In genomic region chr2:70706026-70706795, GRCh38 we compare ENCODE assay signal across 26 cellular contexts.
"Had no signal": no experiment of that assay in that cellular context is flagged by ENCODE, and none has a peak within 500 bp of the region (broad histone marks: within the 10 kb centered on the region; RNA-seq: fewer than 3 reads in every experiment).

No MANE protein-coding gene starts in this region.

- H3K27me3 Mint-ChIP-seq: activated B cell treated with CpG ODN at 0.5 μM for 24 hours; activated CD4-positive, alpha-beta memory T cell treated with anti-CD3 and anti-CD28 coated beads for 36 hours; activated naive CD8-positive, alpha-beta T cell treated with anti-CD3 and anti-CD28 coated beads, Interleukin-2, amount 50 U/mL, for 24 hours; stimulated activated naive CD8-positive, alpha-beta T cell treated with anti-CD3 and anti-CD28 coated beads, Interleukin-15, amount 100 ng/mL, for 72 hours; type B pancreatic cell had no signal

- H3K36me3 Mint-ChIP-seq: activated CD4-positive, alpha-beta memory T cell treated with anti-CD3 and anti-CD28 coated beads for 36 hours; stimulated activated effector memory CD8-positive, alpha-beta T cell treated with anti-CD3 and anti-CD28 coated beads, Interleukin-12 subunit alpha, Interleukin-12 subunit beta, amount 100 ng/mL, for 72 hours; type B pancreatic cell had no signal

- H3K4me3 Mint-ChIP-seq: activated B cell treated with CpG ODN at 0.5 μM for 24 hours; activated CD4-positive, alpha-beta memory T cell treated with anti-CD3 and anti-CD28 coated beads for 36 hours; activated naive CD8-positive, alpha-beta T cell treated with anti-CD3 and anti-CD28 coated beads, Interleukin-2, amount 50 U/mL, for 24 hours; dendritic cell treated with granulocyte-macrophage colony-stimulating factor and Interleukin-4, amounts not matched to agents 40 ng/mL and 50 ng/mL, for 4 days; naive thymus-derived CD4-positive, alpha-beta T cell; stimulated activated effector memory CD8-positive, alpha-beta T cell treated with anti-CD3 and anti-CD28 coated beads, Interleukin-12 subunit alpha, Interleukin-12 subunit beta, amount 100 ng/mL, for 72 hours; stimulated activated naive CD8-positive, alpha-beta T cell treated with anti-CD3 and anti-CD28 coated beads, Interleukin-15, amount 100 ng/mL, for 72 hours; type B pancreatic cell had no signal

- H3K27ac ChIP-seq: esophagus muscularis mucosa, foreskin keratinocyte, heart right ventricle, ovary, vagina had no signal

- ATAC-seq: activated naive CD8-positive, alpha-beta T cell treated with anti-CD3 and anti-CD28 coated beads, Interleukin-2, amount 50 U/mL, for 24 hours; foreskin keratinocyte; naive thymus-derived CD4-positive, alpha-beta T cell; sciatic nerve; stimulated activated effector memory CD8-positive, alpha-beta T cell treated with anti-CD3 and anti-CD28 coated beads, Interleukin-12 subunit alpha, Interleukin-12 subunit beta, amount 100 ng/mL, for 72 hours; stimulated activated naive CD8-positive, alpha-beta T cell treated with anti-CD3 and anti-CD28 coated beads, Interleukin-15, amount 100 ng/mL, for 72 hours had no signal

- H3K9me3 ChIP-seq: esophagus muscularis mucosa, heart right ventricle, ovary, vagina had no signal

- H3K9me3 Mint-ChIP-seq: activated B cell treated with CpG ODN at 0.5 μM for 24 hours; activated CD4-positive, alpha-beta memory T cell treated with anti-CD3 and anti-CD28 coated beads for 36 hours; activated naive CD8-positive, alpha-beta T cell treated with anti-CD3 and anti-CD28 coated beads, Interleukin-2, amount 50 U/mL, for 24 hours; dendritic cell treated with granulocyte-macrophage colony-stimulating factor and Interleukin-4, amounts not matched to agents 40 ng/mL and 50 ng/mL, for 4 days; naive thymus-derived CD4-positive, alpha-beta T cell; stimulated activated effector memory CD8-positive, alpha-beta T cell treated with anti-CD3 and anti-CD28 coated beads, Interleukin-12 subunit alpha, Interleukin-12 subunit beta, amount 100 ng/mL, for 72 hours; stimulated activated naive CD8-positive, alpha-beta T cell treated with anti-CD3 and anti-CD28 coated beads, Interleukin-15, amount 100 ng/mL, for 72 hours; type B pancreatic cell had no signal

- H3K36me3 ChIP-seq: esophagus muscularis mucosa, heart right ventricle, ovary, vagina had no signal

- H3K27ac Mint-ChIP-seq: activated B cell treated with CpG ODN at 0.5 μM for 24 hours; activated CD4-positive, alpha-beta memory T cell treated with anti-CD3 and anti-CD28 coated beads for 36 hours; activated naive CD8-positive, alpha-beta T cell treated with anti-CD3 and anti-CD28 coated beads, Interleukin-2, amount 50 U/mL, for 24 hours; dendritic cell treated with granulocyte-macrophage colony-stimulating factor and Interleukin-4, amounts not matched to agents 40 ng/mL and 50 ng/mL, for 4 days; naive thymus-derived CD4-positive, alpha-beta T cell; progenitor cell of endocrine pancreas; stimulated activated effector memory CD8-positive, alpha-beta T cell treated with anti-CD3 and anti-CD28 coated beads, Interleukin-12 subunit alpha, Interleukin-12 subunit beta, amount 100 ng/mL, for 72 hours; type B pancreatic cell had no signal

- H3K27me3 ChIP-seq: esophagus muscularis mucosa, heart right ventricle, ovary, vagina had no signal

- H3K4me1 ChIP-seq: foreskin keratinocyte, vagina had no signal

- H3K4me1 Mint-ChIP-seq: activated B cell treated with CpG ODN at 0.5 μM for 24 hours; naive thymus-derived CD4-positive, alpha-beta T cell; stimulated activated effector memory CD8-positive, alpha-beta T cell treated with anti-CD3 and anti-CD28 coated beads, Interleukin-12 subunit alpha, Interleukin-12 subunit beta, amount 100 ng/mL, for 72 hours had no signal

- DNase-seq: activated B cell treated with CpG ODN at 0.5 μM for 24 hours; activated CD4-positive, alpha-beta memory T cell treated with anti-CD3 and anti-CD28 coated beads for 36 hours; activated CD4-positive, alpha-beta T cell treated with anti-CD3 and anti-CD28 coated beads for 4 hours; activated gamma-delta T cell; activated naive CD4-positive, alpha-beta T cell treated with anti-CD3 and anti-CD28 coated beads, Interleukin-2, amount 50 U/mL, for 16 hours; activated naive CD8-positive, alpha-beta T cell treated with anti-CD3 and anti-CD28 coated beads, Interleukin-2, amount 50 U/mL, for 24 hours; activated T-cell treated with anti-CD3 and anti-CD28 coated beads for 4 hours; amygdala; caudate nucleus; foreskin keratinocyte; heart right ventricle; midbrain; ovary; small intestine; stimulated activated CD4-positive, alpha-beta T cell treated with anti-CD3 and anti-CD28 coated beads, Interleukin-4, amount 100 ng/mL, for 24 hours; stimulated activated naive CD8-positive, alpha-beta T cell treated with anti-CD3 and anti-CD28 coated beads, Interleukin-15, amount 100 ng/mL, for 72 hours; substantia nigra; T-helper 2 cell had no signal

- H3K4me3 ChIP-seq: esophagus muscularis mucosa, heart right ventricle, ovary, vagina had no signal
